Comparison of ENCODE assay signal across 1 cellular context in genomic region chr14:42222924-42223471, GRCh38.
TF ChIP-seq lines count a peak whose summit lies in the region.

No MANE protein-coding gene starts in this region.

TF ChIP-seq in H1, 55 proteins besides CTCF, POLR2A, EP300 and RAD21 (continued from another document):
- TF ChIP-seq USF2 (IDR thresholded peaks at IDR 0.05; ENCODE audit: low read length), result no peak
- TF ChIP-seq GTF2F1 (IDR thresholded peaks at IDR 0.05; ENCODE audit: borderline replicate concordance, low read depth, low read length), result no peak
- TF ChIP-seq BCL11A (IDR thresholded peaks at IDR 0.05; ENCODE audit: low read depth in 2 of 2, low read length in 2 of 2), result no peak
